In genomic region chr2:62307469-62308389, GRCh38 we compare ENCODE assay signal across 10 cellular contexts.
A peak's percentile ranks its signal among the peaks of the same experiment; 100 is the strongest.
DNase-seq lines count a peak whose midpoint lies in the region; ATAC-seq and TF ChIP-seq lines count a peak whose summit lies in the region.
"Had no signal": no experiment of that assay in that cellular context is flagged by ENCODE, and none has a peak within 500 bp of the region (broad histone marks: within the 10 kb centered on the region; RNA-seq: fewer than 3 reads in every experiment).

No MANE protein-coding gene starts in this region.

- no peaks in the 10 kb centered on the region for H3K9me3 ChIP-seq in stomach
- H3K9me3 ChIP-seq: ascending aorta, tibial nerve had no signal

- ATAC-seq in left colon, result peak; percentile 84

- intact Hi-C loops in activated CD4-positive, alpha-beta T cell treated with anti-CD3 and anti-CD28 coated beads, Interleukin-2, amount 10 ng/mL, durations not matched to agents 24 days and 14 days (cut with micrococcal nuclease), result loop anchor here (5.0 to 10.0 kb wide), 4 partner anchors 397 to 1293 kb away; partner anchors contain the start of genes COMMD1, EHBP1, PEX13 and PUS10
- intact Hi-C loops in left colon (cut with DNase I, micrococcal nuclease) (no loop called here), stomach (cut with DNase I; ENCODE audit: low total_unique reads) (no loop called here), lower leg skin (cut with DNase I; ENCODE audit: low total_unique reads) (no loop called here)

- no peak for TF ChIP-seq EP300 in stomach (IDR thresholded peaks at IDR 0.05)

- H3K27ac Mint-ChIP-seq in activated CD4-positive, alpha-beta T cell treated with anti-CD3 and anti-CD28 coated beads, Interleukin-2, amount 10 ng/mL, durations not matched to agents 24 days and 14 days, result peak overlapping the region; percentile 94
- H3K27ac Mint-ChIP-seq in chondrocyte (ENCODE audit: unreplicated experiment), result no peak overlapping the region

- H3K36me3 ChIP-seq in stomach, result no peaks in the 10 kb centered on the region
- H3K36me3 ChIP-seq: ascending aorta, tibial nerve had no signal

- H3K4me3 ChIP-seq in stomach, result no peak overlapping the region
- no peak overlapping the region for H3K4me3 ChIP-seq in lower leg skin (ENCODE audit: low read depth, poor library complexity, severe bottlenecking)
- H3K4me3 ChIP-seq: ascending aorta, tibial nerve had no signal

- H3K4me1 ChIP-seq in stomach, result peaks cover 26 to 71% (median 42%) of the 10 kb centered on the region in 4 donors

- TF ChIP-seq CTCF in VCaP (conservative IDR thresholded peaks at IDR 0.05), result no peak
- no peak for TF ChIP-seq CTCF in stomach (IDR thresholded peaks at IDR 0.05)
- no peak for TF ChIP-seq CTCF in chondrocyte (IDR thresholded peaks at IDR 0.05)
- no peak for TF ChIP-seq CTCF in lower leg skin (IDR thresholded peaks at IDR 0.05)

- H3K27ac ChIP-seq in VCaP (peak overlapping the region; percentile 86), stomach (peak overlapping the region; percentile 31 to 89 (median 68))

- DNase-seq in activated CD4-positive, alpha-beta T cell treated with anti-CD3 and anti-CD28 coated beads, Interleukin-2, amount 10 ng/mL, durations not matched to agents 24 days and 14 days, result no peak
- DNase-seq in activated CD4-positive, alpha-beta T cell treated with anti-CD3 and anti-CD28 coated beads, Interleukin-2, amount 50 U/mL, for 1 hour, result no peak
- DNase-seq in left colon (peak; percentile 69 to 84), stomach (peak; percentile 69), chondrocyte (ENCODE audit: low spot score) (no peak), HCEC 1CT (no peak), lower leg skin (ENCODE audit: low spot score in 2 of 2) (no peak)

- H3K27me3 Mint-ChIP-seq in activated CD4-positive, alpha-beta T cell treated with anti-CD3 and anti-CD28 coated beads, Interleukin-2, amount 10 ng/mL, durations not matched to agents 24 days and 14 days, result peaks cover 1% of the 10 kb centered on the region
- H3K27me3 Mint-ChIP-seq in chondrocyte (ENCODE audit: low read depth), result no peaks in the 10 kb centered on the region

- no peaks in the 10 kb centered on the region for H3K9me3 Mint-ChIP-seq in activated CD4-positive, alpha-beta T cell treated with anti-CD3 and anti-CD28 coated beads, Interleukin-2, amount 10 ng/mL, durations not matched to agents 24 days and 14 days
- H3K9me3 Mint-ChIP-seq in chondrocyte (ENCODE audit: low read depth), result no peaks in the 10 kb centered on the region

- H3K4me3 Mint-ChIP-seq in activated CD4-positive, alpha-beta T cell treated with anti-CD3 and anti-CD28 coated beads, Interleukin-2, amount 10 ng/mL, durations not matched to agents 24 days and 14 days, result peak overlapping the region; percentile 60
- no peak overlapping the region for H3K4me3 Mint-ChIP-seq in chondrocyte (ENCODE audit: unreplicated experiment)

- no peaks in the 10 kb centered on the region for H3K27me3 ChIP-seq in stomach
- H3K27me3 ChIP-seq: ascending aorta, tibial nerve had no signal

- peaks cover 67% of the 10 kb centered on the region for H3K4me1 Mint-ChIP-seq in activated CD4-positive, alpha-beta T cell treated with anti-CD3 and anti-CD28 coated beads, Interleukin-2, amount 10 ng/mL, durations not matched to agents 24 days and 14 days
- peaks cover 28% of the 10 kb centered on the region for H3K4me1 Mint-ChIP-seq in chondrocyte (ENCODE audit: low read depth)

- 32 to 64% (median 42%) methylated on average over 15 of the region's 15 CpGs for WGBS in stomach, 5 donors
- WGBS in lower leg skin, 2 donors, result 54 to 65% methylated on average over 15 of the region's 15 CpGs

- H3K36me3 Mint-ChIP-seq in activated CD4-positive, alpha-beta T cell treated with anti-CD3 and anti-CD28 coated beads, Interleukin-2, amount 10 ng/mL, durations not matched to agents 24 days and 14 days (ENCODE audit: low read depth), result peaks cover 3% of the 10 kb centered on the region
- no peaks in the 10 kb centered on the region for H3K36me3 Mint-ChIP-seq in chondrocyte (ENCODE audit: low read depth)

- TF ChIP-seq POLR2A in stomach (IDR thresholded peaks at IDR 0.05), result no peak
- TF ChIP-seq POLR2A in lower leg skin (IDR thresholded peaks at IDR 0.05), result no peak

Comparison
In these comparisons a context has a peak if more than half of its experiments do, and no peak if none do; other contexts are left out.
1. DNase-seq: peak in left colon (2 of 2) and stomach (single experiment); none in activated CD4-positive, alpha-beta T cell treated with anti-CD3 and anti-CD28 coated beads, Interleukin-2, amount 10 ng/mL, durations not matched to agents 24 days and 14 days (single experiment), activated CD4-positive, alpha-beta T cell treated with anti-CD3 and anti-CD28 coated beads, Interleukin-2, amount 50 U/mL, for 1 hour (single experiment), chondrocyte (single experiment), HCEC 1CT (single experiment) and lower leg skin (0 of 2).